In the genomic region with DNA sequence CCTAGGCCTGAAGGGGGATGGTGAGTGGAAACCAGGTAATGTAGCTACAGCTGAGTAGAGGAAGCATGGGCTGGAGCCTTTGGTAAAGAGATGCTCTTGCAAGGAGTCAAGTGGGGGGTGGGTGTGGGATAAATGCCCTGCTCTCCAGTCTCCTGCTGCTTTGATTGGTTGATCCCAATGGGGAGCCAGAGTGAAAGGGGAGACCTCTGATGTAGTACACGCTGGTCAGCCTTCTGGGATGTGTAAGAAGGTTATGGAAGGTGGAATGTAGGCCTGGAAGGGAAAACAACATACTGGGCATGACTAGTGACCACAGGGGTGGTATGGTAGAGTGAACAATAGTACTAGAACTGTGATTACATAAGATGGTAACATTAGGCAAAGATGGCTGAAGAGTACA, we compare ENCODE assay signal across 13 cellular contexts.
"Had no signal": no experiment of that assay in that cellular context is flagged by ENCODE, and none has a peak within 500 bp of the region (broad histone marks: within the 10 kb centered on the region; RNA-seq: fewer than 3 reads in every experiment).

No MANE protein-coding gene starts in this region.

- H3K9me3 ChIP-seq: left lung, stomach had no signal

- H3K27me3 ChIP-seq: left lung, stomach had no signal

- H3K4me3 ChIP-seq: left lung, stomach had no signal

- ATAC-seq: activated naive CD8-positive, alpha-beta T cell treated with anti-CD3 and anti-CD28 coated beads, Interleukin-2, amount 50 U/mL, for 24 hours; esophagus mucosa; left lung; natural killer cell treated with Interleukin-12 subunit alpha and Interleukin-12 subunit beta and Interleukin-15 and Interleukin-18, amount 100 ng/mL, for 72 hours had no signal

- H3K4me3 Mint-ChIP-seq: activated CD4-positive, alpha-beta memory T cell treated with anti-CD3 and anti-CD28 coated beads, Interleukin-2, amount 10 ng/mL, durations not matched to agents 7 days and 5 days; activated naive CD8-positive, alpha-beta T cell treated with anti-CD3 and anti-CD28 coated beads, Interleukin-2, amount 50 U/mL, for 24 hours; memory B cell; natural killer cell treated with Interleukin-12 subunit alpha and Interleukin-12 subunit beta and Interleukin-15 and Interleukin-18, amount 100 ng/mL, for 72 hours had no signal

- H3K36me3 ChIP-seq: left lung, stomach had no signal

- H3K27ac ChIP-seq: left lung, stomach had no signal

- H3K27me3 Mint-ChIP-seq: activated CD4-positive, alpha-beta memory T cell treated with anti-CD3 and anti-CD28 coated beads, Interleukin-2, amount 10 ng/mL, durations not matched to agents 7 days and 5 days; activated naive CD8-positive, alpha-beta T cell treated with anti-CD3 and anti-CD28 coated beads, Interleukin-2, amount 50 U/mL, for 24 hours; memory B cell; natural killer cell treated with Interleukin-12 subunit alpha and Interleukin-12 subunit beta and Interleukin-15 and Interleukin-18, amount 100 ng/mL, for 72 hours had no signal

- H3K36me3 Mint-ChIP-seq: natural killer cell treated with Interleukin-12 subunit alpha and Interleukin-12 subunit beta and Interleukin-15 and Interleukin-18, amount 100 ng/mL, for 72 hours had no signal

- DNase-seq: activated CD4-positive, alpha-beta memory T cell treated with anti-CD3 and anti-CD28 coated beads, Interleukin-2, amount 10 ng/mL, durations not matched to agents 7 days and 5 days; activated CD4-positive, alpha-beta T cell treated with anti-CD3 and anti-CD28 coated beads for 1 hour; activated CD8-positive, alpha-beta memory T cell treated with anti-CD3 and anti-CD28 coated beads, Interleukin-2, amount 50 U/mL, for 4 hours; activated naive CD4-positive, alpha-beta T cell; activated naive CD8-positive, alpha-beta T cell treated with anti-CD3 and anti-CD28 coated beads, Interleukin-2, amount 50 U/mL, for 24 hours; cerebellar nuclear complex; left lung; stimulated activated CD4-positive, alpha-beta T cell treated with anti-CD3 and anti-CD28 coated beads, Interleukin-4, amount 100 ng/mL, for 4 hours; stomach; SW 1271 had no signal

- H3K9me3 Mint-ChIP-seq: activated CD4-positive, alpha-beta memory T cell treated with anti-CD3 and anti-CD28 coated beads, Interleukin-2, amount 10 ng/mL, durations not matched to agents 7 days and 5 days; activated naive CD8-positive, alpha-beta T cell treated with anti-CD3 and anti-CD28 coated beads, Interleukin-2, amount 50 U/mL, for 24 hours; memory B cell; natural killer cell treated with Interleukin-12 subunit alpha and Interleukin-12 subunit beta and Interleukin-15 and Interleukin-18, amount 100 ng/mL, for 72 hours had no signal

- H3K27ac Mint-ChIP-seq: activated CD4-positive, alpha-beta memory T cell treated with anti-CD3 and anti-CD28 coated beads, Interleukin-2, amount 10 ng/mL, durations not matched to agents 7 days and 5 days; activated naive CD8-positive, alpha-beta T cell treated with anti-CD3 and anti-CD28 coated beads, Interleukin-2, amount 50 U/mL, for 24 hours; memory B cell; natural killer cell treated with Interleukin-12 subunit alpha and Interleukin-12 subunit beta and Interleukin-15 and Interleukin-18, amount 100 ng/mL, for 72 hours had no signal
